In the genomic region with DNA sequence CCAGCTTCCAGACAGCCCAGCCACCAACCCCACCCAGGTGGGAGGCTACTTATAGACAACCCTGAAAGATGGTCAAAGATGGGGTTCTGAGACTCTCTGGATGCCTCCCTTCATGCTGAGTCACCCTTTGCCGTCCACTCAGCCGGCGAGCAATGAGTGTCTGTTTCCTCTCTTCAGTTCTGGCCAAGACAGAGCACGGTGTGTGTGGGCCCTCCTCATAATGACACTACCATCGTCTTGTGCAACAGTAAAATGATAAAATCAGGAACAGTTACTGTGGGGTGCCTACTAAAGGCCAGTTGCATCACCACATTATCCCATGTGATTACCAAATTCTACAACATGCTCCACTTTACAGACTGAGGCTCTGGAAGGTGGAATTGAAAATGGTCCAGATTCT, we compare ENCODE assay signal across 15 cellular contexts. TPM values are rescaled to one million over a fixed set of nuclear protein-coding genes. Genes with fewer than 3 reads are reported as not detected.
DNase-seq lines count a peak whose midpoint lies in the region; ATAC-seq and TF ChIP-seq lines count a peak whose summit lies in the region.
"Had no signal": no experiment of that assay in that cellular context is flagged by ENCODE, and none has a peak within 500 bp of the region (broad histone marks: within the 10 kb centered on the region; RNA-seq: fewer than 3 reads in every experiment).

No MANE protein-coding gene starts in this region.

- H3K27ac ChIP-seq in fibroblast of lung (ENCODE audit: insufficient read depth, low read length), result peak overlapping the region; percentile 58
- H3K27ac ChIP-seq: neutrophil had no signal

- H3K9ac ChIP-seq in fibroblast of lung (ENCODE audit: insufficient read depth, low read length), result no peak overlapping the region

- TF ChIP-seq CTCF in fibroblast of lung (conservative IDR thresholded peaks at IDR 0.05 in 1 of 2, IDR thresholded peaks at IDR 0.05 in 1 of 2; ENCODE audit: low read depth in 1 of 2, low read length in 2 of 2), result no peak

- no peaks in the 10 kb centered on the region for H3K36me3 ChIP-seq in fibroblast of lung (ENCODE audit: control insufficient read depth, insufficient read depth, low read length)
- H3K36me3 ChIP-seq: neutrophil had no signal

- no peak overlapping the region for H3K4me2 ChIP-seq in fibroblast of lung (ENCODE audit: extremely low read depth, insufficient read depth, low read length)

- peak; percentile 92 for DNase-seq in GM04503 (ENCODE audit: low read depth)
- DNase-seq in RPMI7951 (ENCODE audit: low read depth), result peak; percentile 91
- DNase-seq in fibroblast of lung (ENCODE audit: low read depth in 2 of 2), result peak; percentile 80 to 90
- DNase-seq in skeletal muscle cell (ENCODE audit: low read depth), result peak; percentile 92
- no peak for DNase-seq in D341Med (ENCODE audit: low spot score)
- DNase-seq in SK-N-DZ (ENCODE audit: low spot score), result no peak
- DNase-seq: amygdala; NCI-H1048; stimulated activated naive CD8-positive, alpha-beta T cell treated with anti-CD3 and anti-CD28 coated beads, Interleukin-15, amount 100 ng/mL, for 72 hours had no signal

- no peak overlapping the region for H2AFZ ChIP-seq in fibroblast of lung (ENCODE audit: low read length)

- H3K27me3 ChIP-seq in fibroblast of lung (ENCODE audit: control insufficient read depth, insufficient read depth, low read length), result no peaks in the 10 kb centered on the region
- H3K27me3 ChIP-seq: neutrophil had no signal

- no peaks in the 10 kb centered on the region for H4K20me1 ChIP-seq in fibroblast of lung (ENCODE audit: control insufficient read depth, extremely low read depth, insufficient read depth, low read length)

- H3K79me2 ChIP-seq in fibroblast of lung (ENCODE audit: control insufficient read depth, insufficient read depth, low read length), result no peaks in the 10 kb centered on the region

- no peak for ATAC-seq in GM21526 (IDR thresholded peaks at IDR 0.05; ENCODE audit: low FRiP score, unreplicated experiment)
- ATAC-seq in GM19328 (IDR thresholded peaks at IDR 0.05; ENCODE audit: unreplicated experiment), result no peak
- ATAC-seq: stimulated activated naive CD8-positive, alpha-beta T cell treated with anti-CD3 and anti-CD28 coated beads, Interleukin-15, amount 100 ng/mL, for 72 hours had no signal

- H3K4me3 ChIP-seq in fibroblast of lung (replicated peaks in 1 of 4; ENCODE audit: control extremely low read depth in 1 of 4, insufficient read depth in 1 of 4, low read depth in 3 of 4, low read length in 4 of 4) (no peak overlapping the region), skeletal muscle cell (ENCODE audit: low read depth, low read length) (no peak overlapping the region)

- peaks cover 40% of the 10 kb centered on the region for H3K4me1 ChIP-seq in fibroblast of lung (ENCODE audit: control insufficient read depth, extremely low read depth, insufficient read depth, low read length)

- H3K9me3 ChIP-seq in fibroblast of lung (ENCODE audit: control insufficient read depth, insufficient read depth, low read depth, low read length), result no peaks in the 10 kb centered on the region
- H3K9me3 ChIP-seq: neutrophil had no signal

RNA-seq across cellular contexts. Expression of gene BDKRB1, which starts 7.0 kb away (rescaled TPM):
- 7.1 and 9.2 TPM in 2 replicates for total RNA-seq in RPMI7951 (2014; rRNA removed; shearing (Covaris generic))
- 16.7 and 22.5 TPM in 2 replicates for total RNA-seq in fibroblast of lung
- polyA plus RNA-seq in fibroblast of lung, result 5.4 and 32.9 TPM in 2 replicates
- 6.7 and 39.4 TPM in 2 replicates for polyA plus RNA-seq in fibroblast of lung (2012)
- polyA minus RNA-seq in fibroblast of lung (ENCODE audit: low replicate concordance), result 11.7 and 81.0 TPM in 2 replicates
- not detected in 2 replicates for polyA plus RNA-seq in SK-N-DZ (2014; cell fraction: cytosol; rRNA removed)
- polyA plus RNA-seq in SK-N-DZ (2014; cell fraction: nucleus; rRNA removed), result not detected in 2 replicates
- total RNA-seq: activated CD8-positive, alpha-beta memory T cell treated with anti-CD3 and anti-CD28 coated beads for 36 hours; endothelial cell of umbilical vein; T-helper 2 cell treated with Interferon-gamma antibody and Interleukin-4, amounts not matched to agents 100 ng/mL and 5 ng/mL, for 36 hours had no signal
- polyA plus RNA-seq: endothelial cell of umbilical vein had no signal

RNA-seq across cellular contexts. Expression of gene BDKRB2, which starts 44.4 kb away (rescaled TPM):
- 13.1 and 15.9 TPM in 2 replicates for total RNA-seq in RPMI7951 (2014; rRNA removed; shearing (Covaris generic))
- total RNA-seq in fibroblast of lung, result 43.9 and 91.5 TPM in 2 replicates
- 24.0 and 26.8 TPM in 2 replicates for polyA plus RNA-seq in fibroblast of lung
- polyA plus RNA-seq in fibroblast of lung (2012), result 21.6 and 22.3 TPM in 2 replicates
- polyA minus RNA-seq in fibroblast of lung (ENCODE audit: low replicate concordance), result 60.4 and 98.7 TPM in 2 replicates
- 0.14 and 0.18 TPM in 2 replicates for polyA plus RNA-seq in SK-N-DZ (2014; cell fraction: cytosol; rRNA removed)
- polyA plus RNA-seq in SK-N-DZ (2014; cell fraction: nucleus; rRNA removed), result not detected in 2 replicates
- total RNA-seq: activated CD8-positive, alpha-beta memory T cell treated with anti-CD3 and anti-CD28 coated beads for 36 hours; T-helper 2 cell treated with Interferon-gamma antibody and Interleukin-4, amounts not matched to agents 100 ng/mL and 5 ng/mL, for 36 hours had no signal

Comparison
In these comparisons a context has a peak if more than half of its experiments do, and no peak if none do; other contexts are left out.
1. DNase-seq: peak in GM04503 (single experiment), RPMI7951 (single experiment), fibroblast of lung (2 of 2) and skeletal muscle cell (single experiment); none in D341Med (single experiment) and SK-N-DZ (single experiment).